In genomic region chr7:154817224-154817896, GRCh38 we compare ENCODE assay signal across 2 cellular contexts.
TF ChIP-seq lines count a peak whose summit lies in the region.

No MANE protein-coding gene starts in this region.

TF ChIP-seq in HEK293T, 16 proteins besides CTCF, POLR2A, EP300 and RAD21 (continued from another document):
- no peak for TF ChIP-seq BHLHE40 (IDR thresholded peaks at IDR 0.05; ENCODE audit: borderline replicate concordance)

TF ChIP-seq in GM12878, 131 proteins besides CTCF, POLR2A, EP300 and RAD21 (continued from another document):
- TF ChIP-seq PKNOX1 (IDR thresholded peaks at IDR 0.05), result peak; percentile 51; the same call in 1 of the 2 replicates
- TF ChIP-seq PBX3 (IDR thresholded peaks at IDR 0.05; ENCODE audit: insufficient replicate concordance, low read depth, low read length), result peak; percentile 38
- peak; percentile 64 for TF ChIP-seq CREB1 (IDR thresholded peaks at IDR 0.05; ENCODE audit: low read depth)
- TF ChIP-seq ZNF384 (IDR thresholded peaks at IDR 0.05; ENCODE audit: borderline replicate concordance, low read depth, low read length), result no peak
- TF ChIP-seq, protein P1, sequence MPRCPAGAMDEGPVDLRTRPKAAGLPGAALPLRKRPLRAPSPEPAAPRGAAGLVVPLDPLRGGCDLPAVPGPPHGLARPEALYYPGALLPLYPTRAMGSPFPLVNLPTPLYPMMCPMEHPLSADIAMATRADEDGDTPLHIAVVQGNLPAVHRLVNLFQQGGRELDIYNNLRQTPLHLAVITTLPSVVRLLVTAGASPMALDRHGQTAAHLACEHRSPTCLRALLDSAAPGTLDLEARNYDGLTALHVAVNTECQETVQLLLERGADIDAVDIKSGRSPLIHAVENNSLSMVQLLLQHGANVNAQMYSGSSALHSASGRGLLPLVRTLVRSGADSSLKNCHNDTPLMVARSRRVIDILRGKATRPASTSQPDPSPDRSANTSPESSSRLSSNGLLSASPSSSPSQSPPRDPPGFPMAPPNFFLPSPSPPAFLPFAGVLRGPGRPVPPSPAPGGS (IDR thresholded peaks at IDR 0.05; ENCODE audit: borderline replicate concordance, insufficient read depth, low read depth, low read length, poor library complexity, severe bottlenecking), result peak; percentile 84
- TF ChIP-seq ATF7 (IDR thresholded peaks at IDR 0.05; ENCODE audit: low read depth), result peak; percentile 76
TF ChIP-seq in GM12878: peak in this region for 6.
